16 cellular contexts compared by ENCODE assay signal in the genomic region with DNA sequence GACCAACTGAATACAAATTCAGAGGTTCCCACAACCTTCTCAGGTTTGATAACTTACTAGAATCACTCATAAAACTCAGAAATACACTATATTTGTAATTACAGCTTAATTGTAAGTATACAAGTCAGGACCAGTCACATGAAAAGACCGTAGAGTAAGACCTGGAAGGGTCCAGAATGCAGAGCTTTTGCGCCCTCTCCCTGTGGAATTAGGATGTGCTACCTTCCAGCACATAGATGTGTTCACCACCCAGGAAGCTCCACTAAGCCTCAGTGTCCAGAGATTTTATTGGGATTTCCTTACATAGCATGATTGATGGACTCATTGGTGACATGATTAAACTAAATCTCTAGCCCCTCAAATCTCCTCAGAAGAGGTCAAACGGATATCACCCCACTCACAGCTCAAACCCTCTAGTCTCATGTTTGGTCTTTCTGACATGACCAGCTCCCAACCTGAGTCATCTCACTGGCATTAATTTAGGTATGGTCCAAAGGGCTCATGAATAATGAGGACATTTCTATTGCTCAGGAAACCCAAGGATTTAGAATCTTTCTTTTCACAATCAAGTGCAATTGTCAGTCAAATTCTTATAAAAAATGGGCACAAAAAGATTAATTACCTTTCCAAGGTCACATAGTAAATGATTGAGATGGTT.
DNase-seq lines count a peak whose midpoint lies in the region; TF ChIP-seq lines count a peak whose summit lies in the region.
"Had no signal": no experiment of that assay in that cellular context is flagged by ENCODE, and none has a peak within 500 bp of the region (broad histone marks: within the 10 kb centered on the region; RNA-seq: fewer than 3 reads in every experiment).

No MANE protein-coding gene starts in this region.

- peak; percentile 27 for TF ChIP-seq CTCF in C4-2B (conservative IDR thresholded peaks at IDR 0.05)
- TF ChIP-seq CTCF in GM12873 (IDR thresholded peaks at IDR 0.05; ENCODE audit: insufficient read depth, low read depth, low read length, missing control alignments) = peak; percentile 32
- TF ChIP-seq CTCF in fibroblast of mammary gland (conservative IDR thresholded peaks at IDR 0.05; ENCODE audit: control insufficient read depth, insufficient read depth, low read depth, low read length) = peak; percentile 16

- DNase-seq in OCI-M1 (lab: John Stamatoyannopoulos, UW) (peak; percentile 23), fibroblast of mammary gland (ENCODE audit: low read depth) (peak; percentile 10), NCI-H187 (lab: John Stamatoyannopoulos, UW) (no peak), GM19238 (ENCODE audit: insufficient read length, low spot score) (no peak), NCI-H446 treated with DMSO at 0.1 percent for 48 hours (lab: John Stamatoyannopoulos, UW) (no peak)
- DNase-seq: activated naive CD8-positive, alpha-beta T cell treated with anti-CD3 and anti-CD28 coated beads for 36 hours; cerebellar nuclear complex; hypothalamus; NCI-H1436 treated with DMSO at 0.1 percent for 48 hours; stimulated activated naive CD8-positive, alpha-beta T cell treated with anti-CD3 and anti-CD28 coated beads, Interleukin-15, amount 100 ng/mL, for 72 hours had no signal

- H3K27ac ChIP-seq in C4-2B = no peak overlapping the region
- H3K27ac ChIP-seq: epithelial cell of prostate, neural progenitor cell, skin epidermis had no signal

- H3K4me3 ChIP-seq in fibroblast of mammary gland (ENCODE audit: control insufficient read depth, low read depth, low read length) = no peak overlapping the region
- H3K4me3 ChIP-seq: lung, neural progenitor cell, skin epidermis had no signal

Comparison
In these comparisons a context has a peak if more than half of its experiments do, and no peak if none do; other contexts are left out.
1. DNase-seq: peak in OCI-M1 (single experiment) and fibroblast of mammary gland (single experiment); none in NCI-H187 (0 of 2), GM19238 (single experiment) and NCI-H446 treated with DMSO at 0.1 percent for 48 hours (single experiment).
2. Peak in every context shown above with its lines, with median percentiles within 50 percentile points of each other: CTCF ChIP-seq.